15 cellular contexts compared by ENCODE assay signal in the genomic region with DNA sequence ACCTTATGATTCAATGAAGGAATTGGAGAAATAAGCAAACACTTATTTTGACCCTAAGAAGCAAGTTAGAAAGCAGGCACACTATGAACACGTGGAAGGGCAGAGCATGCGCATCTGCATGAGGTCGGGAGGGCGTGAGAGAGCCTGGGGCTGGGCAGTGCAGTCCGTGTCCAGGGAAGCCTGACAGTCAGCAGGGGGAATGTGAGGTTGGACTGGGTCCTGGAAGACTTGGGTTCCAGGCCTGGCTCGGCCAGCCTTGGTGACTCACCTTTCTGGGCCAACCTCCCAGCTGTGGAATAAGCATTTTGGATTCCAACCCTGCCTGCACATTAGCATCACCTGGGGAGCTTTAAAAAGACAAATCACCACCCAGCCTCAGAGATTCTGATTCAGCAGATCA. TPM values are rescaled to one million over a fixed set of nuclear protein-coding genes. Genes with fewer than 3 reads are reported as not detected.
DNase-seq lines count a peak whose midpoint lies in the region; ATAC-seq, FAIRE-seq and TF ChIP-seq lines count a peak whose summit lies in the region.
"Had no signal": no experiment of that assay in that cellular context is flagged by ENCODE, and none has a peak within 500 bp of the region (broad histone marks: within the 10 kb centered on the region; RNA-seq: fewer than 3 reads in every experiment).

No MANE protein-coding gene starts in this region.

- no peak for TF ChIP-seq RAD21 in HepG2 (CRISPR knock-in tag; IDR thresholded peaks at IDR 0.05)

- TF ChIP-seq EP300 in HepG2 (IDR thresholded peaks at IDR 0.05; ENCODE audit: low read depth in 2 of 2, low read length in 2 of 2) (no peak), HepG2 (CRISPR knock-in tag; IDR thresholded peaks at IDR 0.05; ENCODE audit: borderline replicate concordance) (no peak)

- intact Hi-C loops in left ventricle myocardium superior (cut with micrococcal nuclease), result no loop called here
- intact Hi-C loops in HepG2 (cut with micrococcal nuclease; ENCODE audit: unreplicated experiment), result no loop called here

- in situ Hi-C loops in HepG2 (cut with HindIII; ENCODE audit: extremely low pct_ligation_motif_present, low pct_unique_long_range_greater_than_20kb), result no loop called here

- no peaks in the 10 kb centered on the region; a peak in 1 of 5 replicates for H3K27me3 ChIP-seq in HepG2 (ENCODE audit: control insufficient read depth in 1 of 2, insufficient read depth in 2 of 2, low read length in 2 of 2)
- no peaks in the 10 kb centered on the region for H3K27me3 ChIP-seq in small intestine (ENCODE audit: control insufficient read depth in 2 of 2, insufficient read depth in 2 of 2, low read length in 2 of 2)

- TF ChIP-seq POLR2A in HepG2 (IDR thresholded peaks at IDR 0.05; ENCODE audit: insufficient read depth in 1 of 2, low read depth in 2 of 2, low read length in 2 of 2), result no peak

- no peaks in the 10 kb centered on the region for H3K36me3 ChIP-seq in HepG2 (replicated peaks in 1 of 2; ENCODE audit: control insufficient read depth in 1 of 2, insufficient read depth in 2 of 2, low read length in 2 of 2)
- no peaks in the 10 kb centered on the region for H3K36me3 ChIP-seq in small intestine (ENCODE audit: control insufficient read depth in 2 of 2, insufficient read depth in 2 of 2, low read length in 2 of 2)

- DNase-seq in EH (ENCODE audit: low read depth) (peak; percentile 73), astrocyte of the hippocampus (ENCODE audit: low read depth, low spot score) (peak; percentile 86), left ventricle myocardium superior (peak; percentile 57), renal cortical epithelial cell (ENCODE audit: low read depth) (peak; percentile 22), HepG2 (ENCODE audit: low spot score) (no peak), small intestine (no peak)
- DNase-seq in activated effector memory CD4-positive, alpha-beta T cell treated with Interleukin-2 at 50 U/mL for 16 hours, result no peak
- DNase-seq: activated CD4-positive, alpha-beta T cell treated with anti-CD3 and anti-CD28 coated beads, Interleukin-2, amount 50 U/mL, for 48 hours; activated naive CD8-positive, alpha-beta T cell treated with anti-CD3 and anti-CD28 coated beads for 36 hours; CD4-positive, alpha-beta T cell; NCI-H2081 treated with DMSO at 0.1 percent for 48 hours; SIG-M5; stimulated activated naive B cell treated with anti-CD40 and anti-IgM and Interleukin-4, amounts not matched to agents 10 μg/mL and 1 μg/mL and 100 μg/mL, for 72 hours had no signal

- H2AFZ ChIP-seq in HepG2 (ENCODE audit: low read length), result no peak overlapping the region

- POLR2A ChIA-PET in HepG2 (lab: Yijun Ruan, JAX), result no interaction called here

- 61% methylated on average over 2 of the region's 6 CpGs for WGBS in HepG2 (ENCODE audit: low lambda C conversion rate)
- WGBS in small intestine, 3 donors, result 74 to 81% (median 81%) methylated on average over 6 of the region's 6 CpGs

- CTCF ChIA-PET in HepG2 (lab: Yijun Ruan, JAX; ENCODE audit: low intra/inter-chr PET ratio, low total read pairs), result no interaction called here

- H3K4me1 ChIP-seq in HepG2 (ENCODE audit: insufficient read depth, low read length) (no peaks in the 10 kb centered on the region), small intestine (ENCODE audit: control insufficient read depth in 2 of 2, insufficient read depth in 1 of 2, low read depth in 1 of 2, low read length in 1 of 2) (no peaks in the 10 kb centered on the region)

- H3K4me2 ChIP-seq in HepG2 (ENCODE audit: low read depth, low read length), result no peak overlapping the region

- no peak for FAIRE-seq in HepG2 (lab: Jason Lieb, UNC)
- FAIRE-seq in small intestine (lab: Jason Lieb, UNC), result no peak
- FAIRE-seq: endometrium had no signal

- TF ChIP-seq CTCF in HepG2 (CRISPR knock-in tag; IDR thresholded peaks at IDR 0.05), result no peak

- peak; percentile 91 for ATAC-seq in left ventricle myocardium superior
- no peak for ATAC-seq in HepG2
- no peak for ATAC-seq in GM19395 (IDR thresholded peaks at IDR 0.05; ENCODE audit: unreplicated experiment)
- ATAC-seq: stimulated activated naive B cell treated with anti-CD40 and anti-IgM and Interleukin-4, amounts not matched to agents 10 μg/mL and 1 μg/mL and 100 μg/mL, for 72 hours had no signal

- no peak overlapping the region for H3K9ac ChIP-seq in HepG2 (ENCODE audit: insufficient read depth, low read depth, low read length)

- H3K4me3 ChIP-seq in HepG2 (replicated peaks in 1 of 3; ENCODE audit: insufficient read depth in 1 of 3, low read depth in 2 of 3, low read length in 3 of 3) (no peak overlapping the region), small intestine (ENCODE audit: low read depth in 1 of 2, low read length in 2 of 2) (no peak overlapping the region)

- H3K79me2 ChIP-seq in HepG2 (ENCODE audit: insufficient read depth, low read length), result no peaks in the 10 kb centered on the region

- no TSS peak for BruUV-seq in HepG2 (replicated peaks; lab: Mats Ljungman, UMichigan)

- no peaks in the 10 kb centered on the region for H4K20me1 ChIP-seq in HepG2 (ENCODE audit: insufficient read depth, low read length)

- no peaks in the 10 kb centered on the region for H3K9me3 ChIP-seq in HepG2 (ENCODE audit: low read length)
- H3K9me3 ChIP-seq in small intestine (ENCODE audit: control insufficient read depth, low read depth), result no peaks in the 10 kb centered on the region

- no peak overlapping the region for H3K27ac ChIP-seq in HepG2 (ENCODE audit: extremely low read length, insufficient read depth, low read length)
- no peak overlapping the region for H3K27ac ChIP-seq in small intestine (ENCODE audit: low read depth in 1 of 2, low read length in 1 of 2)

TF ChIP-seq in HepG2, 621 proteins besides CTCF, POLR2A, EP300 and RAD21:
- TF ChIP-seq GTF2F1 (IDR thresholded peaks at IDR 0.05; ENCODE audit: low read length), result no peak
- TF ChIP-seq SIN3B (IDR thresholded peaks at IDR 0.05; ENCODE audit: low read length), result no peak

RNA-seq across cellular contexts. Expression of a gene that starts 26.6 kb away (rescaled TPM):
- not detected for total RNA-seq in left ventricle myocardium superior
- not detected in 2 replicates for total RNA-seq in renal cortical epithelial cell
- total RNA-seq in HepG2 (2016; rRNA removed; fragmentation: Illumina TruSeq; extraction: Trizol), result 0.07 TPM in 1 of 2 replicates, not detected in the other
- not detected in 2 replicates for total RNA-seq in HepG2 (2016; cell fraction: cytosol; rRNA removed; fragmentation: Illumina TruSeq; extraction: Trizol; ENCODE audit: low read depth)
- total RNA-seq in HepG2 (2016; cell fraction: insoluble cytoplasmic fraction; rRNA removed; fragmentation: Illumina TruSeq; extraction: Trizol), result 0.04 TPM in 1 of 2 replicates, not detected in the other
- total RNA-seq in HepG2 (2016; cell fraction: membrane; rRNA removed; fragmentation: Illumina TruSeq; extraction: Trizol), result not detected in 2 replicates
- total RNA-seq in HepG2 (2016; cell fraction: nucleus; rRNA removed; fragmentation: Illumina TruSeq; extraction: Trizol), result not detected in 2 replicates
- not detected in 2 replicates for polyA plus RNA-seq in HepG2 (2011; rRNA removed)
- not detected in 2 replicates for polyA plus RNA-seq in HepG2 (2011; cell fraction: cytosol; rRNA removed)
- not detected in 2 replicates for polyA plus RNA-seq in HepG2 (2011; cell fraction: nucleus; rRNA removed)
- polyA plus RNA-seq in HepG2 (2012), result not detected in 2 replicates
- polyA plus RNA-seq in HepG2 (2016; cell fraction: cytosol; fragmentation: Illumina TruSeq; extraction: Trizol; ENCODE audit: low read depth), result not detected in 2 replicates
- not detected in 2 replicates for polyA plus RNA-seq in HepG2 (2016; cell fraction: insoluble cytoplasmic fraction; fragmentation: Illumina TruSeq; extraction: Trizol; ENCODE audit: low read depth)
- polyA plus RNA-seq in HepG2 (2016; cell fraction: membrane; fragmentation: Illumina TruSeq; extraction: Trizol; ENCODE audit: low read depth), result not detected in 2 replicates
- polyA plus RNA-seq in HepG2 (2016; cell fraction: nucleus; fragmentation: Illumina TruSeq; extraction: Trizol; ENCODE audit: insufficient read depth, low read depth), result not detected in 2 replicates
- polyA minus RNA-seq in HepG2 (2011; rRNA and poly(A)+ RNA removed; ENCODE audit: low replicate concordance), result not detected in 2 replicates
- not detected in 2 replicates for polyA minus RNA-seq in HepG2 (2011; cell fraction: cytosol; rRNA and poly(A)+ RNA removed)
- not detected in 2 replicates for polyA minus RNA-seq in HepG2 (2011; cell fraction: nucleus; rRNA and poly(A)+ RNA removed)
- polyA plus RNA-seq in small intestine, result under 1 TPM; 0.39 to 0.54 (median 0.45) TPM
- total RNA-seq: activated naive CD8-positive, alpha-beta T cell treated with anti-CD3 and anti-CD28 coated beads for 36 hours; CD4-positive, alpha-beta T cell had no signal

Comparison
In these comparisons a context has a peak if more than half of its experiments do, and no peak if none do; other contexts are left out.
1. DNase-seq: peak in EH (single experiment), astrocyte of the hippocampus (single experiment), left ventricle myocardium superior (single experiment) and renal cortical epithelial cell (single experiment); none in HepG2 (single experiment), activated effector memory CD4-positive, alpha-beta T cell treated with Interleukin-2 at 50 U/mL for 16 hours (single experiment) and small intestine (single experiment).